8 cellular contexts compared by ENCODE assay signal in the genomic region with DNA sequence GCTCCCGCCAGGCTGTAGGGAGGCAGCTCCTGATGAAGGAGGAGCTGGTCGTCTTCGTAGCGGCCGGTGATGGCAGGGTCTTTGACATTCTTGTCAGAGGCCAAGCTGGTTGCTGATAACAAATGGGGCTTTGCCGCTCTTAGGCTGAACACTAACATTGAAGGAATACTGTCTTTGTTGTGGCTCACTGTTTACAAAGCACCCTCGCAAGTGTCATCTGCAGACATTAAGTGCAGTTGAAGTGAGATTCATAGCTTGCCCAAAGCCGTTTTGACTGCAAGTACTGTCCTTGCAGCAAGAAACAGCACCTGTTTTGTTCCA. TPM values are rescaled to one million over a fixed set of nuclear protein-coding genes. Genes with fewer than 3 reads are reported as not detected.
DNase-seq lines count a peak whose midpoint lies in the region; ATAC-seq lines count a peak whose summit lies in the region.

No MANE protein-coding gene starts in this region.

- H3K36me3 Mint-ChIP-seq in naive B cell = no peaks in the 10 kb centered on the region

- peak overlapping the region; percentile 84 to 96 (median 91) for H3K4me3 Mint-ChIP-seq in naive B cell

- DNase-seq in DMS114 treated with DMSO at 0.1 percent for 48 hours (lab: John Stamatoyannopoulos, UW; ENCODE audit: unreplicated experiment) (peak; percentile 28), NCI-H128 (lab: John Stamatoyannopoulos, UW; ENCODE audit: unreplicated experiment) (peak; percentile 50), naive B cell (no peak), D341Med (ENCODE audit: low spot score) (no peak), activated gamma-delta T cell treated with Interleukin-2 at 50 U/mL for 16 hours (no peak), DMS153 (lab: John Stamatoyannopoulos, UW) (no peak)
- no peak for DNase-seq in activated CD4-positive, CD25-positive, alpha-beta regulatory T cell treated with anti-CD3 and anti-CD28 coated beads, Interleukin-2, amount 50 U/mL, for 72 hours

- peak overlapping the region; percentile 70 to 99 (median 97) for H3K27ac Mint-ChIP-seq in naive B cell

- H3K27ac ChIP-seq in cingulate gyrus (ENCODE audit: low read depth, low read length) = peak overlapping the region; percentile 95

- H3K4me1 Mint-ChIP-seq in naive B cell = peaks cover 22 to 45% (median 31%) of the 10 kb centered on the region in 3 donors

- no peaks in the 10 kb centered on the region for H3K9me3 Mint-ChIP-seq in naive B cell

- no peaks in the 10 kb centered on the region for H3K27me3 Mint-ChIP-seq in naive B cell

- ATAC-seq in naive B cell (ENCODE audit: low read depth in 2 of 2) = no peak

RNA-seq across cellular contexts. Expression of gene SENP2, which starts 0.5 kb away (rescaled TPM):
- polyA plus RNA-seq in naive B cell (ENCODE audit: low read depth in 6 of 6) = 10 to 100 TPM; 19.7 to 36.7 (median 28.0) TPM

RNA-seq across cellular contexts. Expression of gene LIPH, which starts 34.2 kb away (rescaled TPM):
- under 1 TPM in 1 of 6 donors, not detected in 5; 0.20 TPM for polyA plus RNA-seq in naive B cell (ENCODE audit: low read depth in 6 of 6)

Comparison
In these comparisons a context has a peak if more than half of its experiments do, and no peak if none do; other contexts are left out.
1. DNase-seq: peak in DMS114 treated with DMSO at 0.1 percent for 48 hours (single experiment) and NCI-H128 (single experiment); none in naive B cell (single experiment), D341Med (single experiment), activated CD4-positive, CD25-positive, alpha-beta regulatory T cell treated with anti-CD3 and anti-CD28 coated beads, Interleukin-2, amount 50 U/mL, for 72 hours (single experiment), activated gamma-delta T cell treated with Interleukin-2 at 50 U/mL for 16 hours (single experiment) and DMS153 (single experiment).